Comparison of ENCODE assay signal across 10 cellular contexts in genomic region chr6:40997256-40997957, GRCh38. TPM values are rescaled to one million over a fixed set of nuclear protein-coding genes. Genes with fewer than 3 reads are reported as not detected.
DNase-seq lines count a peak whose midpoint lies in the region; ATAC-seq and TF ChIP-seq lines count a peak whose summit lies in the region.
"Had no signal": no experiment of that assay in that cellular context is flagged by ENCODE, and none has a peak within 500 bp of the region (broad histone marks: within the 10 kb centered on the region; RNA-seq: fewer than 3 reads in every experiment).

No MANE protein-coding gene starts in this region.

- peaks cover 7 to 13% of the 10 kb centered on the region in 2 experiments; a peak in 3 of 4 replicates for H3K4me1 ChIP-seq in SK-N-SH (ENCODE audit: control insufficient read depth in 1 of 2, insufficient read depth in 2 of 2, low read depth in 1 of 2, low read length in 1 of 2)
- H3K4me1 ChIP-seq in psoas muscle, result peaks cover 31% of the 10 kb centered on the region

- WGBS in SK-N-SH (ENCODE audit: low lambda C conversion rate), result 33% methylated on average over 4 of the region's 4 CpGs
- 55 to 75% (median 59%) methylated on average over 4 of the region's 4 CpGs for WGBS in psoas muscle, 3 donors

- no peak for TF ChIP-seq RAD21 in SK-N-SH (IDR thresholded peaks at IDR 0.05; ENCODE audit: low read length)

- CTCF ChIA-PET in SK-N-SH (lab: Yijun Ruan, JAX), result interaction anchor here (1.2 to 6.3 kb wide), 4 partner anchors 11 to 36 kb away, joined by 3 to 50 read pairs (median 4); no protein-coding TSS in a partner anchor
- CTCF ChIA-PET in GM10248 (lab: Yijun Ruan, JAX), result interaction anchor here (0.8 to 4.4 kb wide), 5 partner anchors 9 to 37 kb away, joined by 3 to 34 read pairs (median 6); no protein-coding TSS in a partner anchor

- no peaks in the 10 kb centered on the region for H3K9me2 ChIP-seq in SK-N-SH

- peak; percentile 20 for ATAC-seq in left ventricle myocardium superior
- ATAC-seq in psoas muscle, result peak in 1 of 4 donors; percentile 40
- no peak for ATAC-seq in GM19023 (IDR thresholded peaks at IDR 0.05; ENCODE audit: unreplicated experiment)
- ATAC-seq in GM18861 (IDR thresholded peaks at IDR 0.05; ENCODE audit: unreplicated experiment), result no peak

- no peaks in the 10 kb centered on the region for H3F3A ChIP-seq in SK-N-SH (replicated peaks; ENCODE audit: insufficient read depth)

- H3K4me2 ChIP-seq in SK-N-SH, result peak overlapping the region; percentile 51

- H3K27ac ChIP-seq in SK-N-SH (ENCODE audit: low read depth in 2 of 2, low read length in 1 of 2), result peak overlapping the region in 1 of 2 experiments; percentile 40; a peak in 2 of 4 replicates
- H3K27ac ChIP-seq in psoas muscle, result peak overlapping the region; percentile 24

- no peak overlapping the region for H3K4me3 ChIP-seq in SK-N-SH (ENCODE audit: low read depth in 2 of 2, low read length in 1 of 2)
- no peak overlapping the region for H3K4me3 ChIP-seq in psoas muscle

- no peaks in the 10 kb centered on the region for H4K20me1 ChIP-seq in SK-N-SH (ENCODE audit: insufficient read depth)

- H2AFZ ChIP-seq in SK-N-SH (ENCODE audit: low read depth), result peak overlapping the region; percentile 55

- intact Hi-C loops in left ventricle myocardium superior (cut with micrococcal nuclease) (no loop called here), psoas muscle (cut with DNase I) (no loop called here)

- H3K36me3 ChIP-seq in SK-N-SH (replicated peaks in 1 of 2; ENCODE audit: control insufficient read depth in 1 of 2, insufficient read depth in 2 of 2, low read length in 1 of 2) (no peaks in the 10 kb centered on the region), psoas muscle (ENCODE audit: insufficient read depth in 1 of 2, low read depth in 1 of 2) (no peaks in the 10 kb centered on the region)

- no peak for TF ChIP-seq EP300 in SK-N-SH (IDR thresholded peaks at IDR 0.05; ENCODE audit: borderline replicate concordance in 1 of 2, low read depth in 1 of 2, low read length in 1 of 2)

- H3K9ac ChIP-seq in SK-N-SH, result peak overlapping the region; percentile 9; the same call in 1 of the 2 replicates

- H3K9me3 ChIP-seq in SK-N-SH (no peaks in the 10 kb centered on the region), psoas muscle (no peaks in the 10 kb centered on the region)

- H3K79me2 ChIP-seq in SK-N-SH (ENCODE audit: insufficient read depth), result no peaks in the 10 kb centered on the region

- POLR2A ChIA-PET in SK-N-SH (lab: Yijun Ruan, JAX) (interaction anchor here (0.6 kb wide), 2 partner anchors 32 to 50 kb away, joined by 3 read pairs; no protein-coding TSS in a partner anchor), GM10248 (lab: Yijun Ruan, JAX) (no interaction called here)

- no peaks in the 10 kb centered on the region; the same call in 1 of the 2 replicates for H3K27me3 ChIP-seq in SK-N-SH (ENCODE audit: insufficient read depth)
- no peaks in the 10 kb centered on the region for H3K27me3 ChIP-seq in psoas muscle (ENCODE audit: insufficient read depth in 3 of 3, low read length in 2 of 3)

- TF ChIP-seq CTCF in SK-N-SH (IDR thresholded peaks at IDR 0.05), result no peak
- no peak for TF ChIP-seq CTCF in psoas muscle (IDR thresholded peaks at IDR 0.05)
- TF ChIP-seq CTCF in GM10248 (IDR thresholded peaks at IDR 0.05; ENCODE audit: control extremely low read depth, extremely low read depth, low read depth, missing control alignments), result no peak

- DNase-seq in GM04503 (ENCODE audit: low read depth) (peak; percentile 44), SK-N-SH (no peak), left ventricle myocardium superior (no peak), psoas muscle (no peak), GM10248 (ENCODE audit: extremely low spot score) (no peak)
- DNase-seq in stimulated activated CD4-positive, alpha-beta T cell treated with anti-CD3 and anti-CD28 coated beads, Interleukin-4, amount 100 ng/mL, for 4 hours, result no peak

TF ChIP-seq in SK-N-SH, 30 proteins besides CTCF, POLR2A, EP300 and RAD21:
- TF ChIP-seq GABPA (IDR thresholded peaks at IDR 0.05; ENCODE audit: low read depth) (no peak), MEF2A (IDR thresholded peaks at IDR 0.05; ENCODE audit: borderline replicate concordance, low read depth) (no peak), FOXJ3 (CRISPR knock-in tag; IDR thresholded peaks at IDR 0.05) (no peak), USF1 (IDR thresholded peaks at IDR 0.05; ENCODE audit: borderline replicate concordance, low read depth) (no peak), FOSL2 (IDR thresholded peaks at IDR 0.05; ENCODE audit: borderline replicate concordance, low read depth) (no peak), SMC3 (IDR thresholded peaks at IDR 0.05; ENCODE audit: low read depth, low read length) (no peak), GATA2 (CRISPR knock-in tag; IDR thresholded peaks at IDR 0.05) (no peak), RXRA (IDR thresholded peaks at IDR 0.05; ENCODE audit: borderline replicate concordance, low read depth) (no peak), SIN3A (IDR thresholded peaks at IDR 0.05; ENCODE audit: borderline replicate concordance, low read depth, low read length) (no peak), PBX3 (IDR thresholded peaks at IDR 0.05) (no peak), POLR2AphosphoS5 (IDR thresholded peaks at IDR 0.05; ENCODE audit: low read depth, low read length) (no peak)
- TF ChIP-seq, protein P1, sequence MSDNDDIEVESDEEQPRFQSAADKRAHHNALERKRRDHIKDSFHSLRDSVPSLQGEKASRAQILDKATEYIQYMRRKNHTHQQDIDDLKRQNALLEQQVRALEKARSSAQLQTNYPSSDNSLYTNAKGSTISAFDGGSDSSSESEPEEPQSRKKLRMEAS (IDR thresholded peaks at IDR 0.05; ENCODE audit: low read depth), result no peak
TF ChIP-seq in SK-N-SH: peak in this region for 0.

RNA-seq across cellular contexts. Expression of gene UNC5CL, which starts 41.6 kb away (rescaled TPM):
- 0.10 TPM in 2 replicates for polyA plus RNA-seq in SK-N-SH (2012; rRNA removed)
- 0.05 and 0.08 TPM in 2 replicates for polyA plus RNA-seq in SK-N-SH (2012; cell fraction: cytosol; rRNA removed)
- 1.1 and 1.2 TPM in 2 replicates for polyA plus RNA-seq in SK-N-SH (2012; cell fraction: nucleus; rRNA removed)
- total RNA-seq in left ventricle myocardium superior, result 0.20 TPM
- total RNA-seq in psoas muscle, result under 1 TPM; 0.14 to 0.43 (median 0.28) TPM
- polyA plus RNA-seq in psoas muscle, result under 1 TPM; 0.18 to 0.90 (median 0.33) TPM

RNA-seq across cellular contexts. Expression of gene TSPO2, which starts 44.9 kb away (rescaled TPM):
- not detected in 2 replicates for polyA plus RNA-seq in SK-N-SH (2012; rRNA removed)
- polyA plus RNA-seq in SK-N-SH (2012; cell fraction: cytosol; rRNA removed), result not detected in 2 replicates
- polyA plus RNA-seq in SK-N-SH (2012; cell fraction: nucleus; rRNA removed), result not detected in 2 replicates
- total RNA-seq in left ventricle myocardium superior, result not detected
- under 1 TPM in 1 of 4 donors, not detected in 3; 0.27 TPM for total RNA-seq in psoas muscle
- polyA plus RNA-seq in psoas muscle, result not detected
- total RNA-seq: T-helper 1 cell treated with Interleukin-12 subunit alpha and Interleukin-12 subunit beta and Interleukin-4 antibody, amounts not matched to agents 30 ng/mL and 1 ng/mL, for 36 hours had no signal

RNA-seq across cellular contexts. Expression of gene APOBEC2, which starts 55.6 kb away (rescaled TPM):
- polyA plus RNA-seq in SK-N-SH (2012; rRNA removed) (not detected in 2 replicates), psoas muscle (100 to 1,000 TPM in 1 of 3 donors, 10 to 100 TPM in 2; 16.4 to 141 (median 80.7) TPM)
- polyA plus RNA-seq in SK-N-SH (2012; cell fraction: cytosol; rRNA removed), result not detected in 2 replicates
- polyA plus RNA-seq in SK-N-SH (2012; cell fraction: nucleus; rRNA removed), result not detected in 2 replicates
- total RNA-seq in left ventricle myocardium superior (237 TPM), psoas muscle (100 to 1,000 TPM; 135 to 511 (median 272) TPM)
- total RNA-seq: frontal cortex; T-helper 1 cell treated with Interleukin-12 subunit alpha and Interleukin-12 subunit beta and Interleukin-4 antibody, amounts not matched to agents 30 ng/mL and 1 ng/mL, for 36 hours had no signal
